Comparison of ENCODE assay signal across 1 cellular context in genomic region chr13:113296842-113297369, GRCh38.
TF ChIP-seq lines count a peak whose summit lies in the region.

A gene with protein sequence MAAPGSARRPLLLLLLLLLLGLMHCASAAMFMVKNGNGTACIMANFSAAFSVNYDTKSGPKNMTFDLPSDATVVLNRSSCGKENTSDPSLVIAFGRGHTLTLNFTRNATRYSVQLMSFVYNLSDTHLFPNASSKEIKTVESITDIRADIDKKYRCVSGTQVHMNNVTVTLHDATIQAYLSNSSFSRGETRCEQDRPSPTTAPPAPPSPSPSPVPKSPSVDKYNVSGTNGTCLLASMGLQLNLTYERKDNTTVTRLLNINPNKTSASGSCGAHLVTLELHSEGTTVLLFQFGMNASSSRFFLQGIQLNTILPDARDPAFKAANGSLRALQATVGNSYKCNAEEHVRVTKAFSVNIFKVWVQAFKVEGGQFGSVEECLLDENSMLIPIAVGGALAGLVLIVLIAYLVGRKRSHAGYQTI (plus strand): TSS chr13:113297239. CDS start chr13:113297435, 196 bp downstream.

TF ChIP-seq in GM23338, 12 proteins besides CTCF, POLR2A, EP300 and RAD21:
- TF ChIP-seq POLR2AphosphoS5 (IDR thresholded peaks at IDR 0.05; ENCODE audit: low read depth) (peak; percentile 56; the same call in 1 of the 2 replicates), STAT1 (IDR thresholded peaks at IDR 0.05; ENCODE audit: unreplicated experiment) (no peak), CREB1 (CRISPR knock-in tag; IDR thresholded peaks at IDR 0.05; ENCODE audit: low read depth) (peak; percentile 92), NANOG (IDR thresholded peaks at IDR 0.05; ENCODE audit: borderline replicate concordance) (no peak), EZH2 (IDR thresholded peaks at IDR 0.05; ENCODE audit: low read depth, unreplicated experiment) (no peak), JUNB (IDR thresholded peaks at IDR 0.05; ENCODE audit: unreplicated experiment) (no peak), ZNF331 (CRISPR knock-in tag; IDR thresholded peaks at IDR 0.05; ENCODE audit: low read depth) (peak; percentile 2; the same call in 1 of the 2 replicates)
- TF ChIP-seq, protein P1, sequence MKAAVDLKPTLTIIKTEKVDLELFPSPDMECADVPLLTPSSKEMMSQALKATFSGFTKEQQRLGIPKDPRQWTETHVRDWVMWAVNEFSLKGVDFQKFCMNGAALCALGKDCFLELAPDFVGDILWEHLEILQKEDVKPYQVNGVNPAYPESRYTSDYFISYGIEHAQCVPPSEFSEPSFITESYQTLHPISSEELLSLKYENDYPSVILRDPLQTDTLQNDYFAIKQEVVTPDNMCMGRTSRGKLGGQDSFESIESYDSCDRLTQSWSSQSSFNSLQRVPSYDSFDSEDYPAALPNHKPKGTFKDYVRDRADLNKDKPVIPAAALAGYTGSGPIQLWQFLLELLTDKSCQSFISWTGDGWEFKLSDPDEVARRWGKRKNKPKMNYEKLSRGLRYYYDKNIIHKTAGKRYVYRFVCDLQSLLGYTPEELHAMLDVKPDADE (IDR thresholded peaks at IDR 0.05): peak; percentile 77
TF ChIP-seq in GM23338: peak in this region for 4.
